ENCODE assay signal across 7 cellular contexts in the genomic region with DNA sequence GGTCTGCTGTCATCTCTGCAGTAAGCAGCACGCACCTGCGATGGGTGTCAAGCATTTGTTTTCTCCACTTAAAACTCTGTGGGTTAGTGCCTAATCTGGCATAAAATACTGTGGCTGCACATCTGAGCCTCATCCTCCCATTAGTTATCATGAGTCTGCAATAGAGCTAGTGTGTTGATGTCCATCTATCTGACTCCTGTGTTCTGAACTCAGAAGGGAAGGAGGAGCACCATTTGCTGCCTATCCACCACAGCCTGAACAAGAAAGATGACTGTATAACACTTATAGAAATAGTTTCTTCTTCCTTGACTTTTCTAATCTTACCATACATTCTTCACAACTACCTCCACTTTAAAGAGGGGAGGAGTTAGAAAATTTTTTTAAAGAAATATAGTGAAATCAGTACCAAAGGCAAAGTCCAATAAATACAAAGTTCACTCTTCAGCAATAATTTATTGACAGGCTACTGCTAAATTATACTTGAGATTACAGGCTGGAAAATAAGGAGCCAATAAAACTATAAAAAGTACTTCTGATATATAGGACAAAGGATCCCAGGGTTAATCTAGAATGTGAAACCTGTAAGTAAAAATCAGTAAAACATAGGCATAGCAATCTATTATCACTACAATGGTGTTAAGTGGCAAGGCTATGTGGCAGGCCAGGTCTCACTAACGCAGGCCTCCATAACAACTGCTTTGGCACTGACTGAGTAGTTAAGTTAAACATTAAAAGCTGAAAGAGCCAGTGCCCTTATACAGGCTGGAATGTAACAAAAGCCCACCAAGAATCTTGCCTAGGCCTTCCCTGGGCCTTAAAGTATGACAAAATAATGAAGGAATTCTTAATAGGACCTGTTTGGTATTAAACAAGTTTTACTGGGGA.
DNase-seq lines count a peak whose midpoint lies in the region; ATAC-seq, FAIRE-seq and TF ChIP-seq lines count a peak whose summit lies in the region.
"Not testable (repeated sequence)": the region's sequence is repeated elsewhere in the genome, so short reads cannot be mapped to it uniquely, and the experiment has no call there.

No MANE protein-coding gene starts in this region.

- not testable (repeated sequence) for DNase-seq in GM12891 (ENCODE audit: insufficient read length, low spot score); left ventricle myocardium superior; left colon; right lobe of liver; pancreas
- DNase-seq in H7: peak; percentile 0

- TF ChIP-seq POLR2A in GM12891 (IDR thresholded peaks at IDR 0.05; ENCODE audit: low read depth, low read length); right lobe of liver (IDR thresholded peaks at IDR 0.05): not testable (repeated sequence)

- not testable (repeated sequence) for H3K4me3 ChIP-seq in H7 (ENCODE audit: insufficient read depth, low read depth, low read length); right lobe of liver; pancreas

- H3K27ac ChIP-seq in right lobe of liver: peak overlapping the region in 1 of 3 donors; percentile 13
- H3K27ac ChIP-seq in pancreas: not testable (repeated sequence)

- not testable (repeated sequence) for H3K9me3 ChIP-seq in right lobe of liver, pancreas

- ATAC-seq in left ventricle myocardium superior (peak; percentile 22), left colon (peak; percentile 89), right lobe of liver (peak; percentile 72 to 75 (median 74)), pancreas (peak in 3 of 4 donors; percentile 70 to 84 (median 79))

- WGBS in right lobe of liver (ENCODE audit: insufficient coverage, low coverage, low lambda C conversion rate, missing lambda C conversion rate): no CpG with 5 or more reads among the region's 3 CpGs
- WGBS in pancreas, 2 donors: 68 to 100% methylated on average over 2 to 3 of the region's 3 CpGs

- peak; percentile 41 for FAIRE-seq in GM12891 (lab: Jason Lieb, UNC)
- FAIRE-seq in colon (lab: Jason Lieb, UNC): peak; percentile 98
- FAIRE-seq in pancreas (lab: Jason Lieb, UNC): peak; percentile 87

- H3K36me3 ChIP-seq in H7 (replicated peaks; ENCODE audit: control insufficient read depth, insufficient read depth, low read length); right lobe of liver; pancreas: not testable (repeated sequence)

- TF ChIP-seq CTCF in right lobe of liver (IDR thresholded peaks at IDR 0.05); pancreas (IDR thresholded peaks at IDR 0.05): not testable (repeated sequence)

- intact Hi-C loops in left ventricle myocardium superior (cut with micrococcal nuclease); left colon (cut with DNase I, micrococcal nuclease); right lobe of liver (cut with DNase I); pancreas (cut with DNase I): not testable (repeated sequence)

- H3K4me1 ChIP-seq in right lobe of liver, pancreas: not testable (repeated sequence)

- H3K27me3 ChIP-seq in H7 (ENCODE audit: control insufficient read depth, insufficient read depth, low read length); right lobe of liver; pancreas: not testable (repeated sequence)

Comparison
In these comparisons a context has a peak if more than half of its experiments do, and no peak if none do; other contexts are left out.
1. ATAC-seq: peak in every context shown above with its lines; median percentile 89 in left colon; 79 in pancreas; 74 in right lobe of liver; 22 in left ventricle myocardium superior.